Comparison of ENCODE assay signal across 8 cellular contexts in the genomic region with DNA sequence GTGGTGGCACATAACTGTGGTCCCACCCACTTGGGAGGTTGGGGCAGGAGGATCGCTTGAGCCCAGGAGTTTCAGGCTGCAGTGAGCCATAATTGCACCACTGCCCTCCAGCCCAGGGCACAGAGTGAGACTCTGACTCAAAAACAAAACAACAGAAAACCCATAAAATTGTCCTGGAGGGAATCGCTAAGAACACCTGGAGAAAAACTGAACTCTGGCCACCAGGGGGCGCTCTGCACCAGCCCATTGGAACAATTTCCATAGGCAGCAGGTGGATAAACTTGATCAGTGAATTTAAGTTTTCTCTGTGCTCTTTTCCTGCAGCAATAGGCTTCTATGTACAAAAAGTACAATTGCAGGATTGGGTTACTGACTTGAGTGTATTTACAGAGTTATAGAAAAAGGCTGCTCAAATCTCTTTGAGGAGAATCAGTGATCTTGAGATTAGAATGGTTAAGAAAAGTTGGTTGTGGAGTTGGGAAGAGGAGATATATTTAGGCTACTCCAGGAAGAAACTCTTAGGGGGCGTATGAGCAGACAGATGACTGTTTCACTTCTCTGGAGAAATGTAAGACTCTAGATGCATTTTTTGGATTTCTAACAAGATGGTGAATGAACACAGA.
DNase-seq lines count a peak whose midpoint lies in the region; ATAC-seq and TF ChIP-seq lines count a peak whose summit lies in the region.

No MANE protein-coding gene starts in this region.

- H3K4me3 ChIP-seq in LNCaP clone FGC (ENCODE audit: low read depth, low read length): no peak overlapping the region
- H3K4me3 ChIP-seq in right cardiac atrium (ENCODE audit: low read length): no peak overlapping the region
- no peak overlapping the region for H3K4me3 ChIP-seq in retinal pigment epithelial cell (ENCODE audit: low read length)

- H3K27ac ChIP-seq in right cardiac atrium (ENCODE audit: low read length): no peak overlapping the region

- H3K27me3 ChIP-seq in right cardiac atrium (ENCODE audit: control insufficient read depth, insufficient read depth): no peaks in the 10 kb centered on the region

- 8% methylated on average over 4 of the region's 4 CpGs for WGBS in right cardiac atrium

- H3K27ac Mint-ChIP-seq in activated naive CD8-positive, alpha-beta T cell treated with anti-CD3 and anti-CD28 coated beads, Interleukin-2, amount 50 U/mL, for 24 hours: no peak overlapping the region

- peaks cover 3% of the 10 kb centered on the region for H3K9me3 Mint-ChIP-seq in activated naive CD8-positive, alpha-beta T cell treated with anti-CD3 and anti-CD28 coated beads, Interleukin-2, amount 50 U/mL, for 24 hours

- peak; percentile 65 for DNase-seq in Daoy (ENCODE audit: low read depth)
- peak; percentile 60 for DNase-seq in LNCaP clone FGC (ENCODE audit: low read depth)
- DNase-seq in SK-N-DZ (ENCODE audit: low spot score): peak; percentile 54
- DNase-seq in activated naive CD8-positive, alpha-beta T cell treated with anti-CD3 and anti-CD28 coated beads, Interleukin-2, amount 50 U/mL, for 24 hours: peak; percentile 70
- peak; percentile 61 to 85 (median 74) for DNase-seq in right cardiac atrium
- DNase-seq in retinal pigment epithelial cell (ENCODE audit: low read depth): peak; percentile 6
- no peak for DNase-seq in NCI-H128 (lab: John Stamatoyannopoulos, UW; ENCODE audit: unreplicated experiment)

- no peaks in the 10 kb centered on the region for H3K36me3 Mint-ChIP-seq in activated naive CD8-positive, alpha-beta T cell treated with anti-CD3 and anti-CD28 coated beads, Interleukin-2, amount 50 U/mL, for 24 hours (ENCODE audit: low read depth)

- H3K4me3 Mint-ChIP-seq in activated naive CD8-positive, alpha-beta T cell treated with anti-CD3 and anti-CD28 coated beads, Interleukin-2, amount 50 U/mL, for 24 hours: no peak overlapping the region

- peak; percentile 93 for TF ChIP-seq CTCF in LNCaP clone FGC (IDR thresholded peaks at IDR 0.05; ENCODE audit: control insufficient read depth, extremely low read depth, insufficient read depth)
- peak; percentile 79 for TF ChIP-seq CTCF in retinal pigment epithelial cell (conservative IDR thresholded peaks at IDR 0.05; ENCODE audit: low read depth, low read length)

- H3K4me1 ChIP-seq in right cardiac atrium (ENCODE audit: control insufficient read depth, insufficient read depth, low read length): no peaks in the 10 kb centered on the region

- ATAC-seq in activated naive CD8-positive, alpha-beta T cell treated with anti-CD3 and anti-CD28 coated beads, Interleukin-2, amount 50 U/mL, for 24 hours: no peak
- ATAC-seq in right cardiac atrium (no peak), HG02938 (IDR thresholded peaks at IDR 0.05; ENCODE audit: unreplicated experiment) (no peak)

- intact Hi-C loops in right cardiac atrium (cut with DNase I): loop anchor here (1.0 to 5.0 kb wide), 3 partner anchors 875 to 876 kb away; no protein-coding TSS in a partner anchor

- H3K27me3 Mint-ChIP-seq in activated naive CD8-positive, alpha-beta T cell treated with anti-CD3 and anti-CD28 coated beads, Interleukin-2, amount 50 U/mL, for 24 hours: no peaks in the 10 kb centered on the region

- H3K9me3 ChIP-seq in right cardiac atrium (ENCODE audit: control insufficient read depth, low read length): no peaks in the 10 kb centered on the region

- no peaks in the 10 kb centered on the region for H3K4me1 Mint-ChIP-seq in activated naive CD8-positive, alpha-beta T cell treated with anti-CD3 and anti-CD28 coated beads, Interleukin-2, amount 50 U/mL, for 24 hours
